8 cellular contexts compared by ENCODE assay signal in the genomic region with DNA sequence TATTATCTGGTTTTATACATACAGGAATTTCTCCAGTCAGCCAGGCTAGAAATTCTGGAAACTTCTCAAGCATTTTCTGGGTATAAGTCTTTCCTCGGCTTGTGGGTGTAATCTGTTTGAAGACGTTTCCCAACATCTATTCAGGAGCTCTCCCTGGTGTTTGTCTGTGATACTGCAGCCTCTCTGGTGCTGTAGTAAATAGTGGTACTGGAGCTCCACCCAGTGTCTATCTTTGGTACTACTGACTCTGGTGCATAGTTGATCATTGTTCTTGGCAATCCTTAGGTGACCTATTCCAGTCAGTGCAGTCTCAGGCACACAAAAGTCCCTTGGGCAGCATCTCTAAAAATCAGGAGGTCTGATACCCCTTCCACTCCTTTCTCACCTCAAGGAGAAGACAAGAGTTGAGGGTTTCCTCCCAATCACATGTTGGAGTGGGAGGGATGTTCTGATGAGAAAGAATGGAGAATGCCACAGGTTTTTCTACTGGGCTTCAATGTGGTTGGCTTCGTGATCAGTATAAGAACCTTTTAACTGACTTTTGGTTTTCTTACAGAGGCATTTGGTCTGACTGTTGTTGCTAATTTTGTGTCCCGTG.
A peak's percentile ranks its signal among the peaks of the same experiment; 100 is the strongest.
DNase-seq lines count a peak whose midpoint lies in the region; ATAC-seq and TF ChIP-seq lines count a peak whose summit lies in the region.

No MANE protein-coding gene starts in this region.

- H3K4me1 ChIP-seq in OCI-LY3 (ENCODE audit: low read length) (peaks cover 23% of the 10 kb centered on the region), stomach (no peaks in the 10 kb centered on the region)

- H3K9me3 Mint-ChIP-seq in nephron = peaks cover 30% of the 10 kb centered on the region

- H3K4me3 ChIP-seq in OCI-LY3 (ENCODE audit: low read length) (0 out of 2 replicates have a peak overlapping the region, but pooled peaks have one; percentile 13), stomach (no peak overlapping the region)

- no peak overlapping the region for H3K27ac ChIP-seq in OCI-LY3 (ENCODE audit: low read length)
- H3K27ac ChIP-seq in stomach = no peak overlapping the region

- no peaks in the 10 kb centered on the region for H3K27me3 Mint-ChIP-seq in nephron (ENCODE audit: low read depth)

- peak overlapping the region in 1 of 3 experiments; percentile 33 for H3K27ac Mint-ChIP-seq in nephron

- peak; percentile 80 for DNase-seq in DMS114 treated with DMSO at 0.1 percent for 48 hours (lab: John Stamatoyannopoulos, UW; ENCODE audit: unreplicated experiment)
- peak in 71 of 76 experiments; percentile 2 to 91 (median 67) for DNase-seq in HUDEP-2 (lab: John Stamatoyannopoulos, UW; ENCODE audit: unreplicated experiment in 76 of 76)
- peak; percentile 87 for DNase-seq in activated CD8-positive, alpha-beta memory T cell treated with anti-CD3 and anti-CD28 coated beads, Interleukin-2, amount 50 U/mL, for 48 hours
- DNase-seq in stomach = peak; percentile 90

- H4K20me1 ChIP-seq in OCI-LY3 (ENCODE audit: insufficient read depth, low read length) = no peaks in the 10 kb centered on the region

- ATAC-seq in GM21423 (IDR thresholded peaks at IDR 0.05; ENCODE audit: unreplicated experiment) = peak; percentile 96
- ATAC-seq in esophagus mucosa = peak; percentile 100

- H3K9me3 ChIP-seq in OCI-LY3 (ENCODE audit: insufficient read depth, low read length) (peaks cover 24% of the 10 kb centered on the region), stomach (peaks cover 0 to 20% (median 10%) of the 10 kb centered on the region in 4 donors)

- no peak for TF ChIP-seq POLR2A in stomach (IDR thresholded peaks at IDR 0.05)

- no peak overlapping the region for H3K4me3 Mint-ChIP-seq in nephron

- H3K4me2 ChIP-seq in OCI-LY3 (ENCODE audit: low read length) = peak overlapping the region; percentile 44

- TF ChIP-seq CTCF in OCI-LY3 (IDR thresholded peaks at IDR 0.05; ENCODE audit: low read depth, low read length) (peak; percentile 100), nephron (IDR thresholded peaks at IDR 0.05; ENCODE audit: unreplicated experiment in 3 of 3) (peak; percentile 93 to 97 (median 95)), stomach (IDR thresholded peaks at IDR 0.05) (peak in 6 of 7 experiments; percentile 94 to 100 (median 97))

- TF ChIP-seq EP300 in stomach (IDR thresholded peaks at IDR 0.05) = no peak

- H3K27me3 ChIP-seq in OCI-LY3 (ENCODE audit: low read depth, low read length) (no peaks in the 10 kb centered on the region), stomach (no peaks in the 10 kb centered on the region)

- 37 to 43% (median 39%) methylated on average over 4 of the region's 4 CpGs for WGBS in stomach, 5 donors

- H3K36me3 ChIP-seq in OCI-LY3 (replicated peaks; ENCODE audit: low read depth, low read length) (peaks cover 10% of the 10 kb centered on the region), stomach (no peaks in the 10 kb centered on the region)

- H3K36me3 Mint-ChIP-seq in nephron (ENCODE audit: low read depth) = peaks cover 4% of the 10 kb centered on the region

- no peaks in the 10 kb centered on the region for H3K79me2 ChIP-seq in OCI-LY3 (ENCODE audit: low read length)

- H3K4me1 Mint-ChIP-seq in nephron = no peaks in the 10 kb centered on the region

- peak overlapping the region; percentile 49; the same call in 1 of the 2 replicates for H2AFZ ChIP-seq in OCI-LY3 (ENCODE audit: low read depth, low read length)

- intact Hi-C loops in stomach (cut with DNase I; ENCODE audit: low total_unique reads) = loop anchor here (10.0 kb wide), 1 partner anchor 164 kb away; no protein-coding TSS in a partner anchor

- no peak overlapping the region; the same call in 1 of the 2 replicates for H3K9ac ChIP-seq in OCI-LY3 (ENCODE audit: low read length)
